In genomic region chr1:89681045-89681729, GRCh38 we compare ENCODE assay signal across 15 cellular contexts. TPM values are rescaled to one million over a fixed set of nuclear protein-coding genes. Genes with fewer than 3 reads are reported as not detected.
A peak's percentile ranks its signal among the peaks of the same experiment; 100 is the strongest.
DNase-seq lines count a peak whose midpoint lies in the region; ATAC-seq and TF ChIP-seq lines count a peak whose summit lies in the region.
"Had no signal": no experiment of that assay in that cellular context is flagged by ENCODE, and none has a peak within 500 bp of the region (broad histone marks: within the 10 kb centered on the region; RNA-seq: fewer than 3 reads in every experiment).

No MANE protein-coding gene starts in this region.

- no peaks in the 10 kb centered on the region for H3K27me3 Mint-ChIP-seq in CD8-positive, alpha-beta T cell (ENCODE audit: low read depth)

- POLR2A ChIA-PET in CD8-positive, alpha-beta T cell (lab: Charles Lee) = no interaction called here

- H3K27ac ChIP-seq in CD8-positive, alpha-beta T cell (ENCODE audit: low read depth, low read length) = no peak overlapping the region

- peaks cover 48% of the 10 kb centered on the region for H3K36me3 Mint-ChIP-seq in CD8-positive, alpha-beta T cell

- no peaks in the 10 kb centered on the region for H3K9me3 ChIP-seq in CD8-positive, alpha-beta T cell (ENCODE audit: low read length)

- CTCF ChIA-PET in CD8-positive, alpha-beta T cell (lab: Charles Lee) = no interaction called here

- H3K27ac Mint-ChIP-seq in CD8-positive, alpha-beta T cell = peak overlapping the region; percentile 41
- H3K27ac Mint-ChIP-seq: WTC11 had no signal

- no peak for TF ChIP-seq CTCF in CD8-positive, alpha-beta T cell (IDR thresholded peaks at IDR 0.05)

- H3K4me3 ChIP-seq in CD8-positive, alpha-beta T cell (ENCODE audit: low read depth, low read length) = no peak overlapping the region

- H3K4me1 Mint-ChIP-seq in CD8-positive, alpha-beta T cell (ENCODE audit: low read depth) = peaks cover 62% of the 10 kb centered on the region
- H3K4me1 Mint-ChIP-seq: WTC11 had no signal

- no peaks in the 10 kb centered on the region for H3K36me3 ChIP-seq in CD8-positive, alpha-beta T cell (ENCODE audit: insufficient read depth, low read length)

- no peak for DNase-seq in CD8-positive, alpha-beta T cell
- peak; percentile 43 for DNase-seq in SKM-1 treated with dmso at 0.1 percent for 144 hours (lab: John Stamatoyannopoulos, UW; ENCODE audit: unreplicated experiment)
- no peak for DNase-seq in pons (ENCODE audit: low spot score)
- no peak for DNase-seq in KBM-7
- DNase-seq in activated CD8-positive, alpha-beta memory T cell treated with anti-CD3 and anti-CD28 coated beads for 24 hours = no peak
- DNase-seq in anterior cingulate cortex (lab: John Stamatoyannopoulos, UW) = no peak
- DNase-seq: AML-193, midbrain, NCI-H1048, NCI-H510A treated with DMSO at 0.1 percent for 48 hours, posterior cingulate gyrus had no signal

- peaks cover 32% of the 10 kb centered on the region for H3K4me1 ChIP-seq in CD8-positive, alpha-beta T cell (ENCODE audit: insufficient read depth, low read length)

- no peaks in the 10 kb centered on the region for H3K27me3 ChIP-seq in CD8-positive, alpha-beta T cell (ENCODE audit: insufficient read depth, low read length)

- intact Hi-C loops in CD8-positive, alpha-beta T cell (cut with DNase I, micrococcal nuclease) = loop anchor here in 1 of 2 experiments (5.0 kb wide), 1 partner anchor 34 kb away; no protein-coding TSS in a partner anchor

- H3K4me3 Mint-ChIP-seq in CD8-positive, alpha-beta T cell = no peak overlapping the region
- H3K4me3 Mint-ChIP-seq: WTC11 had no signal

- in situ Hi-C loops in KBM-7 (cut with MboI; ENCODE audit: low pct_unique_long_range_greater_than_20kb, low sequenced_read_pairs) = no loop called here

- peaks cover 8% of the 10 kb centered on the region for H3K9me3 Mint-ChIP-seq in CD8-positive, alpha-beta T cell

- no peak for ATAC-seq in CD8-positive, alpha-beta T cell
- ATAC-seq in GM18868 (IDR thresholded peaks at IDR 0.05; ENCODE audit: unreplicated experiment) = peak; percentile 84
- peak; percentile 74 for ATAC-seq in HG02981 (IDR thresholded peaks at IDR 0.05; ENCODE audit: unreplicated experiment)
- ATAC-seq: Right ventricle myocardium inferior, WTC11 had no signal

RNA-seq across cellular contexts. Expression of gene LRRC8C, which starts 48.3 kb away (rescaled TPM):
- total RNA-seq in CD8-positive, alpha-beta T cell = 10 to 100 TPM; 24.0 to 26.7 TPM
